In the genomic region with DNA sequence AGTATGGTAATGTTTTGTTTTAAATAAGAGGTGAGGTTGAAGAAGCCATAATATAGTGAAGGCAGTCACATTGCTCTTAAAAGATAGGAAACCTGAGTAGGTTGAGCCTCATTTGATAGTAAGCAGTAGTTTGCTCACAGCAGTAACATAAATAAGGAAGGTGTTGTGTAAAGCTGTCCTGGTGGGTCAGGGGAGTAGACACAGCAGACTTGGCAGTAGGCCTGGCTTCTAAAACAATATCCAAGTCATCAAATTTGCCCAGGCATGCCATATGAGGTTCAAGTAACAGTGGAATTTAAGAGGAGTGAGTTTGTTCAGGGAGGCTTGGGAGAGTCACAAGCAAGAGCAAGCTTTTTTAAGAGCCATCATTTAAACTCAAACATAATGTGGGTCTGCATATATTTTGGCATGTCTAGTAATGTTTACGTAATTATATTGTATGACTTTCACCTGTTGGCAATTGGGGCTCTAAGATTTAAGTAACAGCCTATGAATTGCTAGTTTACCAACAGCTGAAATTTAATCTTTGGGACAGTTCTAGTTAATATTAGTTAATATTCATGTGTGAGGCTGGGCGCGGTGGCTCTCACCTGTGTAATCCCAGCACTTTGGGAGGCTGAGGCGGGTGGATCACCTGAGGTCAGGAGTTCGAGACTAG, we compare ENCODE assay signal across 8 cellular contexts. TPM values are rescaled to one million over a fixed set of nuclear protein-coding genes. Genes with fewer than 3 reads are reported as not detected.
DNase-seq lines count a peak whose midpoint lies in the region; ATAC-seq lines count a peak whose summit lies in the region.

No MANE protein-coding gene starts in this region.

- peak; percentile 90 for DNase-seq in COR-L47 (lab: John Stamatoyannopoulos, UW)
- peak; percentile 68 for DNase-seq in LoVo (ENCODE audit: low spot score)
- no peak for DNase-seq in memory B cell (ENCODE audit: low spot score in 2 of 2)
- no peak for DNase-seq in GDM1 (lab: John Stamatoyannopoulos, UW)
- DNase-seq in activated CD4-positive, CD25-positive, alpha-beta regulatory T cell (lab: John Stamatoyannopoulos, UW) = no peak
- no peak for DNase-seq in Ammon's horn (ENCODE audit: low spot score)

- peak overlapping the region; percentile 89 for H3K4me3 Mint-ChIP-seq in activated T-helper 17 cell treated with anti-CD3 and anti-CD28 coated beads, Interleukin-2, amount 50 U/mL, for 72 hours
- H3K4me3 Mint-ChIP-seq in memory B cell = peak overlapping the region; percentile 60

- peaks cover 57% of the 10 kb centered on the region for H3K4me1 Mint-ChIP-seq in activated T-helper 17 cell treated with anti-CD3 and anti-CD28 coated beads, Interleukin-2, amount 50 U/mL, for 72 hours
- peaks cover 49% of the 10 kb centered on the region for H3K4me1 Mint-ChIP-seq in memory B cell

- H3K36me3 Mint-ChIP-seq in activated T-helper 17 cell treated with anti-CD3 and anti-CD28 coated beads, Interleukin-2, amount 50 U/mL, for 72 hours (ENCODE audit: low read depth) = peaks cover 4% of the 10 kb centered on the region
- H3K36me3 Mint-ChIP-seq in memory B cell = peaks cover under 1% of the 10 kb centered on the region

- no peaks in the 10 kb centered on the region for H3K27me3 Mint-ChIP-seq in activated T-helper 17 cell treated with anti-CD3 and anti-CD28 coated beads, Interleukin-2, amount 50 U/mL, for 72 hours
- no peaks in the 10 kb centered on the region for H3K27me3 Mint-ChIP-seq in memory B cell

- ATAC-seq in activated T-helper 17 cell treated with anti-CD3 and anti-CD28 coated beads, Interleukin-2, amount 50 U/mL, for 72 hours (replicated peaks) = no peak
- no peak for ATAC-seq in memory B cell (ENCODE audit: low read depth)
- ATAC-seq in HG03095 (IDR thresholded peaks at IDR 0.05; ENCODE audit: unreplicated experiment) = no peak

- H3K9me3 Mint-ChIP-seq in activated T-helper 17 cell treated with anti-CD3 and anti-CD28 coated beads, Interleukin-2, amount 50 U/mL, for 72 hours = no peaks in the 10 kb centered on the region
- H3K9me3 Mint-ChIP-seq in memory B cell = no peaks in the 10 kb centered on the region

- peak overlapping the region; percentile 66 for H3K27ac Mint-ChIP-seq in activated T-helper 17 cell treated with anti-CD3 and anti-CD28 coated beads, Interleukin-2, amount 50 U/mL, for 72 hours
- H3K27ac Mint-ChIP-seq in memory B cell = no peak overlapping the region

RNA-seq across cellular contexts. Expression of gene NFATC3, which starts 6.6 kb away (rescaled TPM):
- total RNA-seq in activated T-helper 17 cell treated with anti-CD3 and anti-CD28 coated beads, Interleukin-2, amount 50 U/mL, for 72 hours = 10 to 100 TPM; 71.1 to 78.1 TPM

Comparison
In these comparisons a context has a peak if more than half of its experiments do, and no peak if none do; other contexts are left out.
1. DNase-seq: peak in COR-L47 (single experiment) and LoVo (single experiment); none in memory B cell (0 of 2), GDM1 (single experiment), activated CD4-positive, CD25-positive, alpha-beta regulatory T cell (0 of 4) and Ammon's horn (single experiment).